24 cellular contexts compared by ENCODE assay signal in genomic region chr9:80679920-80680319, GRCh38.
"Had no signal": no experiment of that assay in that cellular context is flagged by ENCODE, and none has a peak within 500 bp of the region (broad histone marks: within the 10 kb centered on the region; RNA-seq: fewer than 3 reads in every experiment).

No MANE protein-coding gene starts in this region.

- DNase-seq: dermis blood vessel endothelial cell; effector memory CD4-positive, alpha-beta T cell; erythroblast; esophagus squamous epithelium; kidney; mesenchymal stem cell; mucosa of descending colon; naive B cell; spleen; stimulated activated CD4-positive, alpha-beta T cell treated with anti-CD3 and anti-CD28 coated beads, Interleukin-4, amount 100 ng/mL, for 4 hours; stimulated activated naive CD8-positive, alpha-beta T cell treated with anti-CD3 and anti-CD28 coated beads, Interleukin-15, Interleukin-2, amounts not matched to agents 100 U/mL and 50 U/mL, for 24 hours; substantia nigra; testis; tibial artery; upper lobe of left lung had no signal

- H3K27ac Mint-ChIP-seq: mesothelial cell of epicardium; naive B cell; natural killer cell treated with Interleukin-12 subunit alpha and Interleukin-12 subunit beta and Interleukin-15 and Interleukin-18, amount 100 ng/mL, for 72 hours; progenitor cell of endocrine pancreas; stimulated activated memory B cell treated with anti-CD40 and anti-IgM and Interleukin-4, amounts not matched to agents 10 μg/mL and 1 μg/mL and 100 μg/mL, for 72 hours had no signal

- H3K36me3 ChIP-seq: esophagus squamous epithelium, right atrium auricular region, spleen, tibial artery, upper lobe of left lung had no signal

- H2AFZ ChIP-seq: parathyroid adenoma had no signal

- H3K4me1 ChIP-seq: esophagus squamous epithelium, parathyroid adenoma, right atrium auricular region, spleen, testis, tibial artery, upper lobe of left lung had no signal

- H3K79me2 ChIP-seq: parathyroid adenoma had no signal

- H3K36me3 Mint-ChIP-seq: mesothelial cell of epicardium; naive B cell; natural killer cell treated with Interleukin-12 subunit alpha and Interleukin-12 subunit beta and Interleukin-15 and Interleukin-18, amount 100 ng/mL, for 72 hours; stimulated activated memory B cell treated with anti-CD40 and anti-IgM and Interleukin-4, amounts not matched to agents 10 μg/mL and 1 μg/mL and 100 μg/mL, for 72 hours had no signal

- H3K4me3 ChIP-seq: coronary artery, esophagus squamous epithelium, lung, mucosa of descending colon, right atrium auricular region, spleen, testis, tibial artery, upper lobe of left lung had no signal

- H3K9me3 ChIP-seq: esophagus squamous epithelium, mucosa of descending colon, right atrium auricular region, spleen, testis, tibial artery, upper lobe of left lung had no signal

- H3K27me3 Mint-ChIP-seq: naive B cell; natural killer cell treated with Interleukin-12 subunit alpha and Interleukin-12 subunit beta and Interleukin-15 and Interleukin-18, amount 100 ng/mL, for 72 hours; progenitor cell of endocrine pancreas; stimulated activated memory B cell treated with anti-CD40 and anti-IgM and Interleukin-4, amounts not matched to agents 10 μg/mL and 1 μg/mL and 100 μg/mL, for 72 hours had no signal

- H3K9ac ChIP-seq: parathyroid adenoma had no signal

- H3K4me1 Mint-ChIP-seq: naive B cell; neural crest cell; stimulated activated memory B cell treated with anti-CD40 and anti-IgM and Interleukin-4, amounts not matched to agents 10 μg/mL and 1 μg/mL and 100 μg/mL, for 72 hours had no signal

- H3K9me3 Mint-ChIP-seq: mesothelial cell of epicardium; natural killer cell treated with Interleukin-12 subunit alpha and Interleukin-12 subunit beta and Interleukin-15 and Interleukin-18, amount 100 ng/mL, for 72 hours; neural crest cell; stimulated activated memory B cell treated with anti-CD40 and anti-IgM and Interleukin-4, amounts not matched to agents 10 μg/mL and 1 μg/mL and 100 μg/mL, for 72 hours had no signal

- H3K4me3 Mint-ChIP-seq: mesothelial cell of epicardium; naive B cell; natural killer cell treated with Interleukin-12 subunit alpha and Interleukin-12 subunit beta and Interleukin-15 and Interleukin-18, amount 100 ng/mL, for 72 hours; neural crest cell; stimulated activated memory B cell treated with anti-CD40 and anti-IgM and Interleukin-4, amounts not matched to agents 10 μg/mL and 1 μg/mL and 100 μg/mL, for 72 hours had no signal

- H3K27ac ChIP-seq: coronary artery, esophagus squamous epithelium, parathyroid adenoma, right atrium auricular region, spleen, testis, tibial artery, upper lobe of left lung had no signal

- H3K27me3 ChIP-seq: esophagus squamous epithelium, right atrium auricular region, spleen, testis, tibial artery, upper lobe of left lung had no signal
